In the genomic region with DNA sequence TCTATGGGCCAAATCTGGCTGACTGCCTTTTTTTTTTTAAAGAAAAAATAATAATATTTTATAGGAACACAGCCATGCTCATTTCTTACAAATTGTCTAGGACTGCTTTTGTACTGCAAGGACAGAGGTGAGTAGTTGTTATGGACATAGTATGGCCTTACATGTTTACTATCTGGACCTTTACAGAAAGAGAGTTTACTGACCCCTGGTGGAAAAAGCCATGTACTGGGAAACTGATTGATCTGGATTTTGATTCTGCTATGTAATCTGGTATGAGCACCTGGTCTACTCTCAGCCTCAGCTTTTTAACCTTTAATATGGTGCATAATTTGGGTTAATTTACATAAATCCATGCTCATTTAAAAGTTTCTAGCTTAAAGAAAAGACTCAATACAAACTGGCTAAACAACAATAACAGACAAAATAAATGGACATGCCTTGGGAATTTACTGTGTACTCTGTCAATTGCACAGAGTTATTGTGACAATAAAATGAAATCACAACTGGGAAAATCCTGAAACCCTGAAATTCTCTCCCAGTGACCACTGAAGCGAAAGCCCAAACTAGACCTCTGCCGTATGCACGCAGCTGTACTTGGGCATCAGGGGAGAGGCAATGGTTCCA, we compare ENCODE assay signal across 8 cellular contexts.
A peak's percentile ranks its signal among the peaks of the same experiment; 100 is the strongest.
DNase-seq lines count a peak whose midpoint lies in the region; ATAC-seq and TF ChIP-seq lines count a peak whose summit lies in the region.

No MANE protein-coding gene starts in this region.

- DNase-seq in NCI-H510A treated with DMSO at 0.1 percent for 48 hours (lab: John Stamatoyannopoulos, UW) = peak; percentile 29
- no peak for DNase-seq in NCI-H510A (lab: John Stamatoyannopoulos, UW)
- peak; percentile 47 for DNase-seq in NCI-H82 (lab: John Stamatoyannopoulos, UW)
- DNase-seq in epithelial cell of proximal tubule (ENCODE audit: low read depth) = no peak
- DNase-seq in retina = peak; percentile 15
- DNase-seq in CD1c-positive myeloid dendritic cell (ENCODE audit: extremely low spot score) = no peak
- no peak for DNase-seq in caudate nucleus (lab: John Stamatoyannopoulos, UW)

- H3K27ac ChIP-seq in caudate nucleus (ENCODE audit: low read depth, low read length) = no peak overlapping the region

- TF ChIP-seq CTCF in epithelial cell of proximal tubule (conservative IDR thresholded peaks at IDR 0.05; ENCODE audit: low read depth, low read length) = peak; percentile 63

- ATAC-seq in GM21619 (IDR thresholded peaks at IDR 0.05; ENCODE audit: unreplicated experiment) = no peak

- H3K4me3 ChIP-seq in epithelial cell of proximal tubule (ENCODE audit: low read depth, low read length) = no peak overlapping the region

Comparison
In these comparisons a context has a peak if more than half of its experiments do, and no peak if none do; other contexts are left out.
1. DNase-seq: peak in NCI-H510A treated with DMSO at 0.1 percent for 48 hours (single experiment), NCI-H82 (single experiment) and retina (single experiment); none in NCI-H510A (single experiment), epithelial cell of proximal tubule (single experiment), CD1c-positive myeloid dendritic cell (single experiment) and caudate nucleus (0 of 61).